1 cellular context compared by ENCODE assay signal in the genomic region with DNA sequence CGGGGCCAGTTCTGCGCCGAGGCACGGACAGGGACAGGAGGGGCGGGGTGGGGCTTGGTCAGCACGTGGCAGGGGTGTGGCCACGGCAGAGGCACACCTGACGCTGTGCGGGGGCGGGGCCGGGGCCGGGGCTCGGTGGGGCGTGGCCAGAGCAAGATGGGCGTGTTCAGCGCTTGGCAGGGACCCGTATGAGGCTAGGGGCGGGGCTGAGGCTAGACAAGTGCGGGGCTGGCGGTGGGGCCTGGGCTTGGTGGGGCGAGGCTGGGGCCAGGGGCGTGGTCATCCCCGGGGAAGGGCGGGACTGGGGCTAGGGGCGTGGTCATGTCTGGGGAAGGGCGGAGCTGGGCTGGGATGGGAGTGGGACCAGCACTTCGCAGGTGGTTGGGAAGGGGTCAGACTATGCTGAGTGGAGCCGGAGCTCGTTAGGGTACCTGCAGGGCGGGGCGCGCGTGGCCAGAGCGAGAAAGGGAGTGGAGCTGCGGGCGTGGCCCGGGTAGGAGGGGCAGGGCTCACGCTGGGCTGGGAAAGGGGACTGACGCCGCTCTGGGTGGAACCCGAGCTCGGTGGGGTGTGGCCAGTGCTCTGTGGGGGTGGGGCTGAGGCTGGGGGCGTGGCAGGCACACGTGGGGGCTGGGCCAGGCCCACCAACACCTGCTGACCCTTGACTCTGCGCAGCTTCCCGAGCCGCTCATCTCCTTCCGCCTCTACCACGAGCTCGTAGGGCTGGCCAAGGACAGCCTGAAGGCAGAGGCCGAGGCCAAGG.
A peak's percentile ranks its signal among the peaks of the same experiment; 100 is the strongest.
TF ChIP-seq lines count a peak whose summit lies in the region.

No MANE protein-coding gene starts in this region.

TF ChIP-seq in HepG2, 621 proteins besides CTCF, POLR2A, EP300 and RAD21:
- TF ChIP-seq SMAD3 (CRISPR knock-in tag; IDR thresholded peaks at IDR 0.05) = no peak
- TF ChIP-seq TCF7L2 (IDR thresholded peaks at IDR 0.05; ENCODE audit: low read depth, low read length) = no peak
- no peak for TF ChIP-seq FOXO1 (CRISPR knock-in tag; IDR thresholded peaks at IDR 0.05)
- TF ChIP-seq, protein P1, sequence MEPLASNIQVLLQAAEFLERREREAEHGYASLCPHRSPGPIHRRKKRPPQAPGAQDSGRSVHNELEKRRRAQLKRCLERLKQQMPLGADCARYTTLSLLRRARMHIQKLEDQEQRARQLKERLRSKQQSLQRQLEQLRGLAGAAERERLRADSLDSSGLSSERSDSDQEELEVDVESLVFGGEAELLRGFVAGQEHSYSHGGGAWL (CRISPR knock-in tag; IDR thresholded peaks at IDR 0.05) = no peak
- TF ChIP-seq POLR2G (IDR thresholded peaks at IDR 0.05; ENCODE audit: low read depth, low read length) = no peak
- TF ChIP-seq, protein P2, sequence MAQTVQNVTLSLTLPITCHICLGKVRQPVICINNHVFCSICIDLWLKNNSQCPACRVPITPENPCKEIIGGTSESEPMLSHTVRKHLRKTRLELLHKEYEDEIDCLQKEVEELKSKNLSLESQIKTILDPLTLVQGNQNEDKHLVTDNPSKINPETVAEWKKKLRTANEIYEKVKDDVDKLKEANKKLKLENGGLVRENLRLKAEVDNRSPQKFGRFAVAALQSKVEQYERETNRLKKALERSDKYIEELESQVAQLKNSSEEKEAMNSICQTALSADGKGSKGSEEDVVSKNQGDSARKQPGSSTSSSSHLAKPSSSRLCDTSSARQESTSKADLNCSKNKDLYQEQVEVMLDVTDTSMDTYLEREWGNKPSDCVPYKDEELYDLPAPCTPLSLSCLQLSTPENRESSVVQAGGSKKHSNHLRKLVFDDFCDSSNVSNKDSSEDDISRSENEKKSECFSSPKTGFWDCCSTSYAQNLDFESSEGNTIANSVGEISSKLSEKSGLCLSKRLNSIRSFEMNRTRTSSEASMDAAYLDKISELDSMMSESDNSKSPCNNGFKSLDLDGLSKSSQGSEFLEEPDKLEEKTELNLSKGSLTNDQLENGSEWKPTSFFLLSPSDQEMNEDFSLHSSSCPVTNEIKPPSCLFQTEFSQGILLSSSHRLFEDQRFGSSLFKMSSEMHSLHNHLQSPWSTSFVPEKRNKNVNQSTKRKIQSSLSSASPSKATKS (CRISPR knock-in tag; IDR thresholded peaks at IDR 0.05) = no peak
- TF ChIP-seq BHLHE40 (IDR thresholded peaks at IDR 0.05; ENCODE audit: low read length) = 0 out of 2 replicates have a peak, but pooled peaks have one; percentile 9
- TF ChIP-seq, protein P3, sequence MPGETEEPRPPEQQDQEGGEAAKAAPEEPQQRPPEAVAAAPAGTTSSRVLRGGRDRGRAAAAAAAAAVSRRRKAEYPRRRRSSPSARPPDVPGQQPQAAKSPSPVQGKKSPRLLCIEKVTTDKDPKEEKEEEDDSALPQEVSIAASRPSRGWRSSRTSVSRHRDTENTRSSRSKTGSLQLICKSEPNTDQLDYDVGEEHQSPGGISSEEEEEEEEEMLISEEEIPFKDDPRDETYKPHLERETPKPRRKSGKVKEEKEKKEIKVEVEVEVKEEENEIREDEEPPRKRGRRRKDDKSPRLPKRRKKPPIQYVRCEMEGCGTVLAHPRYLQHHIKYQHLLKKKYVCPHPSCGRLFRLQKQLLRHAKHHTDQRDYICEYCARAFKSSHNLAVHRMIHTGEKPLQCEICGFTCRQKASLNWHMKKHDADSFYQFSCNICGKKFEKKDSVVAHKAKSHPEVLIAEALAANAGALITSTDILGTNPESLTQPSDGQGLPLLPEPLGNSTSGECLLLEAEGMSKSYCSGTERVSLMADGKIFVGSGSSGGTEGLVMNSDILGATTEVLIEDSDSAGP (CRISPR knock-in tag; IDR thresholded peaks at IDR 0.05; ENCODE audit: borderline replicate concordance) = no peak
